28 cellular contexts compared by ENCODE assay signal in the genomic region with DNA sequence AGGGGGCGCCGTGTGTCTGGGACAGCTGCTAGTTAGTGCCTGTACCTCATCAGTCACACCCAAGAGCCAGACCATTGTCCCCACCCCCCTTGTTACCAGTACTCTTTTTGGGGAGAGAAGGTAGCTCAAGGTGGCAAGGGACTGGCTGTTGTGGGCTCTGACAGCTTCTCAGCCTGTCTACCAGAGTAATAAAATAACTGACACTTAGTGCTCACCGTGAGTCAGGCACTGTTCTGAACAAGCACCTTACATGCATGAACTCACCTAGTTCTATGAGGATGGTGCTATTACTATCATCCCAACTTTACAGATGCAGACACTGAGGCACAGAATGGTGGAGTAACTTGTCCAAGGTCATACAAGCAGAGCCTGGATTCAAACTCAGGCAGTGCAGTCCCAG.
"Had no signal": no experiment of that assay in that cellular context is flagged by ENCODE, and none has a peak within 500 bp of the region (broad histone marks: within the 10 kb centered on the region; RNA-seq: fewer than 3 reads in every experiment).

No MANE protein-coding gene starts in this region.

- H3K4me3 Mint-ChIP-seq: mesothelial cell of epicardium; naive B cell; natural killer cell treated with Interleukin-12 subunit alpha and Interleukin-12 subunit beta and Interleukin-15 and Interleukin-18, amount 100 ng/mL, for 72 hours; neural crest cell; stimulated activated naive CD8-positive, alpha-beta T cell treated with anti-CD3 and anti-CD28 coated beads, Interleukin-15, amount 100 ng/mL, for 72 hours had no signal

- ATAC-seq: foreskin keratinocyte; gastroesophageal sphincter; heart left ventricle; left lung; mucosa of descending colon; natural killer cell treated with Interleukin-12 subunit alpha and Interleukin-12 subunit beta and Interleukin-15 and Interleukin-18, amount 100 ng/mL, for 72 hours; sciatic nerve; stimulated activated naive CD8-positive, alpha-beta T cell treated with anti-CD3 and anti-CD28 coated beads, Interleukin-15, amount 100 ng/mL, for 72 hours; upper lobe of right lung had no signal

- H3K9me3 Mint-ChIP-seq: mesothelial cell of epicardium; naive B cell; natural killer cell treated with Interleukin-12 subunit alpha and Interleukin-12 subunit beta and Interleukin-15 and Interleukin-18, amount 100 ng/mL, for 72 hours; neural crest cell; stimulated activated naive CD8-positive, alpha-beta T cell treated with anti-CD3 and anti-CD28 coated beads, Interleukin-15, amount 100 ng/mL, for 72 hours had no signal

- DNase-seq: dermis blood vessel endothelial cell; effector memory CD4-positive, alpha-beta T cell; foreskin keratinocyte; heart left ventricle; left cardiac atrium; left lung; mesenchymal stem cell; mucosa of descending colon; naive B cell; nucleus accumbens; stimulated activated CD4-positive, alpha-beta T cell treated with anti-CD3 and anti-CD28 coated beads, Interleukin-2, amount 100 ng/mL, for 24 hours; stimulated activated CD4-positive, alpha-beta T cell treated with anti-CD3 and anti-CD28 coated beads, Interleukin-4, amount 100 ng/mL, for 4 hours; stimulated activated naive CD4-positive, alpha-beta T cell; stimulated activated naive CD8-positive, alpha-beta T cell treated with anti-CD3 and anti-CD28 coated beads, Interleukin-15, amount 100 ng/mL, for 72 hours; transverse colon; upper lobe of right lung; uterus had no signal

- H3K4me3 ChIP-seq: coronary artery, esophagus muscularis mucosa, gastroesophageal sphincter, heart left ventricle, hepatocyte, left lung, mucosa of descending colon, prostate gland, right atrium auricular region, suprapubic skin, transverse colon, upper lobe of right lung, uterus had no signal

- H3K27ac Mint-ChIP-seq: mesothelial cell of epicardium; stimulated activated naive CD8-positive, alpha-beta T cell treated with anti-CD3 and anti-CD28 coated beads, Interleukin-15, amount 100 ng/mL, for 72 hours had no signal

- H3K27ac ChIP-seq: coronary artery, esophagus muscularis mucosa, foreskin keratinocyte, gastroesophageal sphincter, hepatocyte, prostate gland, right atrium auricular region, suprapubic skin, transverse colon, upper lobe of right lung, uterus had no signal

- H3K27me3 ChIP-seq: esophagus muscularis mucosa, foreskin keratinocyte, gastroesophageal sphincter, heart left ventricle, hepatocyte, left lung, right atrium auricular region, suprapubic skin, transverse colon, upper lobe of right lung, uterus had no signal

- H3K9me3 ChIP-seq: esophagus muscularis mucosa, gastroesophageal sphincter, heart left ventricle, left lung, mucosa of descending colon, prostate gland, right atrium auricular region, suprapubic skin, transverse colon, upper lobe of right lung, uterus had no signal

- H3K4me1 ChIP-seq: prostate gland, uterus had no signal

- H3K36me3 Mint-ChIP-seq: mesothelial cell of epicardium; naive B cell; natural killer cell treated with Interleukin-12 subunit alpha and Interleukin-12 subunit beta and Interleukin-15 and Interleukin-18, amount 100 ng/mL, for 72 hours had no signal

- H3K4me2 ChIP-seq: hepatocyte had no signal

- H3K36me3 ChIP-seq: esophagus muscularis mucosa, gastroesophageal sphincter, heart left ventricle, left lung, prostate gland, right atrium auricular region, suprapubic skin, transverse colon, upper lobe of right lung, uterus had no signal

- H3K27me3 Mint-ChIP-seq: naive B cell had no signal

- H2AFZ ChIP-seq: hepatocyte had no signal
